ENCODE assay signal across 9 cellular contexts in the genomic region with DNA sequence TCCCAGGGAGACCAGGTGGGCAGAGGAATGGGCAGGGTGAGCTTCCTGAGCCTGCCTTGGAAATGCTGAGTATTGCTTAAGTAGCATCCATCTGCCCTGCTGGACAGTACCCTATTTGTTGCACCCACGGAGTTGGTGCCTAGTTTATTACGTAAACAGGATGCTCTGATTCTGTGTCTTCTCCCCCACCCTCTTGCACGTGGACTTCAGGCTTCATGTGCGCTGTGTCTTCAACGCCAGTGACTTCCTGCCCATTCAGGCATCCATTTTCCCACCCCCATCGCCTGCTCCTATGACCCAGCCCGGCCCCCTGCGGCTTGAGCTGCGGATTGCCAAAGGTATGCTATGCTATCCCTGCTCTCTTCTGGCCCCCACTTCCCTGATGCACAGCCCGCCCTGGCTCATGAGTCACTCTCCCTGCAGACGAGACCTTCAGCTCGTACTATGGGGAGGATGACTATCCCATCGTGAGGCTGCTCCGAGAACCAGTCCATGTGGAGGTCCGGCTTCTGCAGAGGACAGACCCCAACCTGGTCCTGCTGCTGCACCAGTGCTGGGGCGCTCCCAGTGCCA. TPM values are rescaled to one million over a fixed set of nuclear protein-coding genes. Genes with fewer than 3 reads are reported as not detected.
DNase-seq lines count a peak whose midpoint lies in the region; ATAC-seq lines count a peak whose summit lies in the region.
"Had no signal": no experiment of that assay in that cellular context is flagged by ENCODE, and none has a peak within 500 bp of the region (broad histone marks: within the 10 kb centered on the region; RNA-seq: fewer than 3 reads in every experiment).

No MANE protein-coding gene starts in this region.

- no peaks in the 10 kb centered on the region for H3K36me3 Mint-ChIP-seq in activated naive CD4-positive, alpha-beta T cell treated with anti-CD3 and anti-CD28 coated beads, Interleukin-2, amount 10 ng/mL, durations not matched to agents 7 days and 5 days
- no peaks in the 10 kb centered on the region for H3K36me3 Mint-ChIP-seq in T-helper 17 cell (ENCODE audit: low read depth)

- H3K9ac ChIP-seq in subcutaneous abdominal adipose tissue (ENCODE audit: low read length in 5 of 5) = peak overlapping the region in 1 of 5 donors; percentile 9

- CTCF ChIA-PET in activated naive CD4-positive, alpha-beta T cell treated with anti-CD3 and anti-CD28 coated beads, Interleukin-2, amount 10 ng/mL, durations not matched to agents 7 days and 5 days (lab: Charles Lee) = interaction anchor here (1.0 to 3.3 kb wide), 3 partner anchors 15 to 42 kb away, joined by 3 to 14 read pairs (median 7); no protein-coding TSS in a partner anchor

- H3K4me1 ChIP-seq in subcutaneous abdominal adipose tissue (ENCODE audit: control insufficient read depth in 5 of 5, insufficient read depth in 5 of 5, low read length in 5 of 5) = peaks cover 8 to 45% (median 42%) of the 10 kb centered on the region in 5 donors

- DNase-seq in activated naive CD4-positive, alpha-beta T cell treated with anti-CD3 and anti-CD28 coated beads, Interleukin-2, amount 10 ng/mL, durations not matched to agents 7 days and 5 days = peak; percentile 37
- no peak for DNase-seq in activated naive CD4-positive, alpha-beta T cell treated with anti-CD3 and anti-CD28 coated beads, Interleukin-2, amount 50 U/mL, for 16 hours
- DNase-seq in T-helper 17 cell (no peak), head of caudate nucleus (peak in 39 of 42 donors; percentile 9 to 83 (median 49)), NCI-H1436 (lab: John Stamatoyannopoulos, UW) (no peak)
- DNase-seq in stimulated activated CD4-positive, alpha-beta T cell treated with anti-CD3 and anti-CD28 coated beads, Interleukin-2, amount 100 ng/mL, for 48 hours = no peak

- no peaks in the 10 kb centered on the region for H3K27me3 ChIP-seq in subcutaneous abdominal adipose tissue (ENCODE audit: control insufficient read depth in 5 of 5, insufficient read depth in 4 of 5, low read length in 5 of 5)

- ATAC-seq in T-helper 17 cell (peak; percentile 25), GM18870 (IDR thresholded peaks at IDR 0.05; ENCODE audit: unreplicated experiment) (no peak)

- H3K27ac Mint-ChIP-seq in activated naive CD4-positive, alpha-beta T cell treated with anti-CD3 and anti-CD28 coated beads, Interleukin-2, amount 10 ng/mL, durations not matched to agents 7 days and 5 days = no peak overlapping the region
- H3K27ac Mint-ChIP-seq in T-helper 17 cell = peak overlapping the region; percentile 37

- H3K4me3 Mint-ChIP-seq in activated naive CD4-positive, alpha-beta T cell treated with anti-CD3 and anti-CD28 coated beads, Interleukin-2, amount 10 ng/mL, durations not matched to agents 7 days and 5 days = no peak overlapping the region
- no peak overlapping the region for H3K4me3 Mint-ChIP-seq in T-helper 17 cell

- H3K36me3 ChIP-seq in subcutaneous abdominal adipose tissue (ENCODE audit: control insufficient read depth in 5 of 5, insufficient read depth in 5 of 5, low read length in 5 of 5) = no peaks in the 10 kb centered on the region

- H3K27ac ChIP-seq in subcutaneous abdominal adipose tissue (ENCODE audit: low read depth, low read length) = peak overlapping the region; percentile 18
- H3K27ac ChIP-seq: C4-2B had no signal

- H3K27me3 Mint-ChIP-seq in activated naive CD4-positive, alpha-beta T cell treated with anti-CD3 and anti-CD28 coated beads, Interleukin-2, amount 10 ng/mL, durations not matched to agents 7 days and 5 days = peaks cover 13% of the 10 kb centered on the region
- H3K27me3 Mint-ChIP-seq in T-helper 17 cell = peaks cover 7% of the 10 kb centered on the region

- H3K4me1 Mint-ChIP-seq in activated naive CD4-positive, alpha-beta T cell treated with anti-CD3 and anti-CD28 coated beads, Interleukin-2, amount 10 ng/mL, durations not matched to agents 7 days and 5 days = peaks cover 45% of the 10 kb centered on the region
- H3K4me1 Mint-ChIP-seq in T-helper 17 cell = peaks cover 6% of the 10 kb centered on the region

- intact Hi-C loops in head of caudate nucleus (cut with DNase I) = no loop called here

- H3K9me3 Mint-ChIP-seq in activated naive CD4-positive, alpha-beta T cell treated with anti-CD3 and anti-CD28 coated beads, Interleukin-2, amount 10 ng/mL, durations not matched to agents 7 days and 5 days = no peaks in the 10 kb centered on the region

- H3K9me3 ChIP-seq in T-helper 17 cell (ENCODE audit: control insufficient read depth, low read length, poor library complexity, severe bottlenecking) (no peaks in the 10 kb centered on the region), subcutaneous abdominal adipose tissue (ENCODE audit: control insufficient read depth in 5 of 5, low read length in 5 of 5) (no peaks in the 10 kb centered on the region)

- H3K4me3 ChIP-seq in subcutaneous abdominal adipose tissue (ENCODE audit: low read depth in 1 of 5, low read length in 5 of 5) = peak overlapping the region in 1 of 5 donors; percentile 2

RNA-seq across cellular contexts. Expression of gene ZP1, which starts 5.7 kb away (rescaled TPM):
- total RNA-seq in T-helper 17 cell = not detected

RNA-seq across cellular contexts. Expression of gene PTGDR2, which starts 17.3 kb away (rescaled TPM):
- 1 to 10 TPM in 1 of 2 donors, under 1 TPM in 1; 0.52 to 1.8 TPM for total RNA-seq in T-helper 17 cell

RNA-seq across cellular contexts. Expression of gene CCDC86, which starts 31.1 kb away (rescaled TPM):
- total RNA-seq in T-helper 17 cell = 10 to 100 TPM in 1 of 2 donors, 1 to 10 TPM in 1; 9.2 to 13.1 TPM

RNA-seq across cellular contexts. Expression of gene PRPF19, which starts 33.3 kb away (rescaled TPM):
- total RNA-seq in T-helper 17 cell = 10 to 100 TPM; 66.7 to 87.5 TPM

RNA-seq across cellular contexts. Expression of gene TMEM109, which starts 40.9 kb away (rescaled TPM):
- total RNA-seq in T-helper 17 cell = 10 to 100 TPM; 42.8 to 52.7 TPM

Comparison
In these comparisons a context has a peak if more than half of its experiments do, and no peak if none do; other contexts are left out.
1. DNase-seq: peak in activated naive CD4-positive, alpha-beta T cell treated with anti-CD3 and anti-CD28 coated beads, Interleukin-2, amount 10 ng/mL, durations not matched to agents 7 days and 5 days (single experiment) and head of caudate nucleus (39 of 42); none in activated naive CD4-positive, alpha-beta T cell treated with anti-CD3 and anti-CD28 coated beads, Interleukin-2, amount 50 U/mL, for 16 hours (single experiment), T-helper 17 cell (0 of 3), NCI-H1436 (single experiment) and stimulated activated CD4-positive, alpha-beta T cell treated with anti-CD3 and anti-CD28 coated beads, Interleukin-2, amount 100 ng/mL, for 48 hours (0 of 2).